ENCODE assay signal across 13 cellular contexts in the genomic region with DNA sequence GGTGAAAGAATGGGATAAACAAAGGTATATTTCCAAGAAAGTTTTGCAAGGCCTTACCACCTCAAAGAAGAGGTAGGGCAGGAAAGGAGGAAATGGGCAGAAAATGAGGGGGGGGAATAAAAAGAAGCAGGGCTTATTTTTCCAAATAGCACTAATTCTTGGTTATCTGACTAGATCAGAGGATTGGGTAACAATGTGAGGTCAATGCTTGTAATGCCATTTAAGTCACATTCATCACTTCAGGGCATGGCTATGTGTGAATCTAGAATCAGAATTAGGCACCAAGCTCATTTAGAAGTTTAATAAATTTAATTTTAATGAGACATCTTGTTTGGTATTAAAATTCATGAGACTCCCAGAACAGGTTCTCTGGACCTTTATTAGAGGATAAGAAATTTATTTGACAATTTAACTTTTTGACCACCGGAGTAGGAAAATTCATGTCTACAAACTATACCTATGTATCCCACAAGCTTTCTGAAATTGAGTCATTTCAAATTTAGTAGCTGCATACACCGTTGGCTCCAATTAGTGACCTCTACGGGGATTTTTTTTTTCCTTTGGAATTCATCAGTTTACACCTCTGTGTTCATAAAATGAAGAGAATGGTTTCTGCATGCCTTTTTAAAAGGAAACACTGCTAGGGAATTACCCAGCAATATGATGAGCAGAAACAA. TPM values are rescaled to one million over a fixed set of nuclear protein-coding genes. Genes with fewer than 3 reads are reported as not detected.
DNase-seq lines count a peak whose midpoint lies in the region; ATAC-seq, FAIRE-seq and TF ChIP-seq lines count a peak whose summit lies in the region.
"Had no signal": no experiment of that assay in that cellular context is flagged by ENCODE, and none has a peak within 500 bp of the region (broad histone marks: within the 10 kb centered on the region; RNA-seq: fewer than 3 reads in every experiment).

No MANE protein-coding gene starts in this region.

- H2AFZ ChIP-seq in GM12878 (ENCODE audit: control insufficient read depth, low read depth, low read length), result no peak overlapping the region

- H3K36me3 ChIP-seq in CD4-positive, CD25-positive, alpha-beta regulatory T cell (ENCODE audit: control insufficient read depth, insufficient read depth, low read length), result no peaks in the 10 kb centered on the region
- H3K36me3 ChIP-seq in GM12878 (ENCODE audit: control insufficient read depth in 2 of 2, insufficient read depth in 2 of 2, low read length in 1 of 2), result no peaks in the 10 kb centered on the region; a peak in 1 of 4 replicates
- H3K36me3 ChIP-seq: thyroid gland had no signal

- in situ Hi-C loops in GM12878 (cut with MboI), result no loop called here

- no peaks in the 10 kb centered on the region for H4K20me1 ChIP-seq in GM12878 (ENCODE audit: control insufficient read depth, insufficient read depth)

- 14% methylated on average over 3 of the region's 3 CpGs for WGBS in GM12878 (ENCODE audit: insufficient coverage, insufficient replicate concordance, low lambda C conversion rate, missing lambda C conversion rate)

- no peak for TF ChIP-seq POLR2A in GM12878 (IDR thresholded peaks at IDR 0.05; ENCODE audit: low read depth, low read length)

- no peak for TF ChIP-seq RAD21 in GM12878 (IDR thresholded peaks at IDR 0.05; ENCODE audit: insufficient read depth, low read depth, low read length)

- H3K27me3 Mint-ChIP-seq in CD4-positive, CD25-positive, alpha-beta regulatory T cell, result no peaks in the 10 kb centered on the region
- no peaks in the 10 kb centered on the region for H3K27me3 Mint-ChIP-seq in natural killer cell (ENCODE audit: low read depth in 2 of 2)

- no peak overlapping the region for H3K4me3 ChIP-seq in CD4-positive, CD25-positive, alpha-beta regulatory T cell (ENCODE audit: low read depth, low read length)
- H3K4me3 ChIP-seq in GM12878, result peak overlapping the region; percentile 98

- H3K4me2 ChIP-seq in GM12878 (ENCODE audit: control insufficient read depth, insufficient read depth), result peak overlapping the region; percentile 87

- TF ChIP-seq EP300 in GM12878 (IDR thresholded peaks at IDR 0.05; ENCODE audit: borderline replicate concordance in 1 of 2, control insufficient read depth in 1 of 2, low read depth in 2 of 2, low read length in 2 of 2), result no peak

- no peaks in the 10 kb centered on the region for H3K9me3 Mint-ChIP-seq in CD4-positive, CD25-positive, alpha-beta regulatory T cell
- no peaks in the 10 kb centered on the region for H3K9me3 Mint-ChIP-seq in natural killer cell

- H3K36me3 Mint-ChIP-seq in CD4-positive, CD25-positive, alpha-beta regulatory T cell, result no peaks in the 10 kb centered on the region
- no peaks in the 10 kb centered on the region for H3K36me3 Mint-ChIP-seq in natural killer cell

- H3K27me3 ChIP-seq in CD4-positive, CD25-positive, alpha-beta regulatory T cell (ENCODE audit: control insufficient read depth, insufficient read depth, low read length), result no peaks in the 10 kb centered on the region
- H3K27me3 ChIP-seq in GM12878 (replicated peaks in 1 of 2; ENCODE audit: control insufficient read depth in 2 of 2, insufficient read depth in 2 of 2, low read length in 1 of 2), result no peaks in the 10 kb centered on the region
- H3K27me3 ChIP-seq: foreskin keratinocyte, thyroid gland had no signal

- H3K4me1 ChIP-seq in CD4-positive, CD25-positive, alpha-beta regulatory T cell (ENCODE audit: control insufficient read depth, insufficient read depth, low read length, poor library complexity, severe bottlenecking), result peaks cover 8% of the 10 kb centered on the region
- peaks cover 15% of the 10 kb centered on the region for H3K4me1 ChIP-seq in GM12878 (ENCODE audit: control insufficient read depth, insufficient read depth, low read length)
- H3K4me1 ChIP-seq: foreskin keratinocyte had no signal

- no peaks in the 10 kb centered on the region for H3K9me3 ChIP-seq in CD4-positive, CD25-positive, alpha-beta regulatory T cell (ENCODE audit: control insufficient read depth in 2 of 2, low read length in 2 of 2)
- no peaks in the 10 kb centered on the region for H3K9me3 ChIP-seq in GM12878 (replicated peaks; ENCODE audit: control insufficient read depth, insufficient read depth, low read length)
- H3K9me3 ChIP-seq: thyroid gland had no signal

- RAD21 ChIA-PET in GM12878 (lab: Charles Lee; ENCODE audit: unreplicated experiment), result interaction anchor here (0.6 to 5.8 kb wide), 23 partner anchors 8 to 409 kb away, joined by 3 to 127 read pairs (median 3); no protein-coding TSS in a partner anchor

- no peak overlapping the region; the same call in 1 of the 2 replicates for H3K9ac ChIP-seq in GM12878 (ENCODE audit: control insufficient read depth, insufficient read depth, low read length)

- no peak overlapping the region for H3K27ac ChIP-seq in CD4-positive, CD25-positive, alpha-beta regulatory T cell (ENCODE audit: insufficient read depth, low read length, poor library complexity, severe bottlenecking)
- peak overlapping the region; percentile 87 for H3K27ac ChIP-seq in GM12878 (ENCODE audit: control insufficient read depth, insufficient read depth)
- H3K27ac ChIP-seq: foreskin keratinocyte had no signal

- no peak for ATAC-seq in CD4-positive, CD25-positive, alpha-beta regulatory T cell (ENCODE audit: low read depth in 2 of 2)
- peak; percentile 4; the same call in 2 of the 3 replicates for ATAC-seq in GM12878
- no peak for ATAC-seq in natural killer cell
- ATAC-seq in GM19328 (IDR thresholded peaks at IDR 0.05; ENCODE audit: unreplicated experiment), result no peak
- ATAC-seq in HG03159 (IDR thresholded peaks at IDR 0.05; ENCODE audit: unreplicated experiment), result no peak

- SMC1A ChIA-PET in GM12878 (lab: Charles Lee; ENCODE audit: uncharacterized antibody, unreplicated experiment), result interaction anchor here (0.8 to 5.5 kb wide), 23 partner anchors 9 to 408 kb away, joined by 3 to 56 read pairs (median 4); no protein-coding TSS in a partner anchor

- TF ChIP-seq CTCF in GM12878 (IDR thresholded peaks at IDR 0.05 in 2 of 3, conservative IDR thresholded peaks at IDR 0.05 in 1 of 3; ENCODE audit: control insufficient read depth in 2 of 3, extremely low read depth in 1 of 3, insufficient read depth in 1 of 3, low read depth in 3 of 3, low read length in 3 of 3) (no peak), natural killer cell (IDR thresholded peaks at IDR 0.05) (no peak)

- peak overlapping the region in 1 of 3 donors; percentile 92 for H3K27ac Mint-ChIP-seq in CD4-positive, CD25-positive, alpha-beta regulatory T cell
- peak overlapping the region; percentile 75 to 92 for H3K27ac Mint-ChIP-seq in natural killer cell

- CTCF ChIA-PET in GM12878 (lab: Yijun Ruan, JAX), result interaction anchor here (0.6 to 3.6 kb wide), 20 partner anchors 11 to 1599 kb away, joined by 3 to 24 read pairs (median 4); no protein-coding TSS in a partner anchor

- intact Hi-C loops in GM12878 (cut with micrococcal nuclease; ENCODE audit: unreplicated experiment), result loop anchor here (1.0 to 5.0 kb wide), 3 partner anchors 36 to 781 kb away; a partner anchor contains a TSS
- intact Hi-C loops in natural killer cell (cut with micrococcal nuclease), result loop anchor here (10.0 kb wide), 1 partner anchor 779 kb away; a partner anchor contains a TSS

- peak overlapping the region; percentile 90 to 94 (median 92) for H3K4me3 Mint-ChIP-seq in CD4-positive, CD25-positive, alpha-beta regulatory T cell
- H3K4me3 Mint-ChIP-seq in natural killer cell, result peak overlapping the region; percentile 85

- POLR2A ChIA-PET in GM12878 (lab: Charles Lee), result interaction anchor here (0.6 to 4.7 kb wide), 8 partner anchors 8 to 298 kb away, joined by 3 to 117 read pairs (median 7); no protein-coding TSS in a partner anchor

- no peak for DNase-seq in CD4-positive, CD25-positive, alpha-beta regulatory T cell
- DNase-seq in GM18507 (ENCODE audit: extremely low spot score, insufficient read length, low read depth) (no peak), GM12878 (ENCODE audit: low read depth, low spot score) (no peak), natural killer cell (no peak), UCSD-AML1 (lab: John Stamatoyannopoulos, UW; ENCODE audit: unreplicated experiment) (no peak), GM19238 (ENCODE audit: insufficient read length, low spot score) (no peak)
- DNase-seq: cerebellar nuclear complex, DMS79, foreskin keratinocyte, thyroid gland had no signal

- no TSS peak for BruUV-seq in GM12878 (replicated peaks; lab: Mats Ljungman, UMichigan)

- H3K4me1 Mint-ChIP-seq in CD4-positive, CD25-positive, alpha-beta regulatory T cell, result peaks cover 17 to 62% (median 30%) of the 10 kb centered on the region in 4 donors
- peaks cover 7 to 21% of the 10 kb centered on the region in 2 donors for H3K4me1 Mint-ChIP-seq in natural killer cell

- FAIRE-seq in GM18507 (lab: Jason Lieb, UNC) (peak; percentile 56), GM12878 (lab: Jason Lieb, UNC) (no peak)
- FAIRE-seq: TTC549 had no signal

- H3K79me2 ChIP-seq in GM12878 (ENCODE audit: control insufficient read depth, insufficient read depth, low read length), result peaks cover 49% of the 10 kb centered on the region

RNA-seq across cellular contexts. Expression of a gene that starts 1.3 kb away (rescaled TPM):
- total RNA-seq in CD4-positive, CD25-positive, alpha-beta regulatory T cell, result 1.6 TPM
- polyA plus RNA-seq in CD4-positive, CD25-positive, alpha-beta regulatory T cell, result 1 to 10 TPM in 3 of 4 donors, under 1 TPM in 1; 0.54 to 1.3 (median 1.2) TPM
- total RNA-seq in GM12878 (2013; cell fraction: nucleolus; rRNA removed), result 41.8 and 44.8 TPM in 2 replicates
- total RNA-seq in GM12878 (2014; rRNA removed) (4.6 and 4.8 TPM in 2 replicates), GM12878 (2014; rRNA removed; fragmentation: Illumina TruSeq; extraction: Trizol) (5.1 and 5.3 TPM in 2 replicates), GM12878 (2021) (5.3 and 6.1 TPM in 2 replicates), natural killer cell (1 to 10 TPM; 2.4 to 4.6 (median 2.8) TPM)
- polyA plus RNA-seq in GM12878 (2011; ENCODE audit: low read depth), result 8.9 TPM
- polyA plus RNA-seq in GM12878 (2011; rRNA removed) (19.4 and 19.6 TPM in 2 replicates), GM12878 (2014; fragmentation: Illumina TruSeq; extraction: Trizol) (7.0 and 7.2 TPM in 2 replicates), GM12878 (2014; fragmentation: Nextera tagmentation; extraction: Ambion mirVana) (1 to 10 TPM; 1.6 to 1.7 TPM), GM12878 (2014; rRNA removed) (2.4 and 3.2 TPM in 2 replicates), GM12878 (2016; fragmentation: Nextera tagmentation; extraction: Ambion mirVana) (1 to 10 TPM; 3.4 to 4.8 TPM)
- polyA plus RNA-seq in GM12878 (2011; cell fraction: cytosol; rRNA removed), result 14.9 and 16.4 TPM in 2 replicates
- 11.4 and 13.1 TPM in 2 replicates for polyA plus RNA-seq in GM12878 (2011; cell fraction: nucleus; rRNA removed)
- polyA plus RNA-seq in GM12878 (2012), result 7.6 and 10.6 TPM in 2 replicates
- polyA minus RNA-seq in GM12878 (2011; rRNA and poly(A)+ RNA removed), result 43.4 and 45.0 TPM in 2 replicates
- polyA minus RNA-seq in GM12878 (2011; cell fraction: cytosol; rRNA and poly(A)+ RNA removed), result 11.5 and 12.5 TPM in 2 replicates
- polyA minus RNA-seq in GM12878 (2011; cell fraction: nucleus; rRNA and poly(A)+ RNA removed), result 16.2 and 23.8 TPM in 2 replicates

RNA-seq across cellular contexts. Expression of a gene that starts 1.8 kb away (rescaled TPM):
- total RNA-seq in CD4-positive, CD25-positive, alpha-beta regulatory T cell, result 14.9 TPM
- 10 to 100 TPM; 20.1 to 26.4 (median 23.3) TPM for polyA plus RNA-seq in CD4-positive, CD25-positive, alpha-beta regulatory T cell
- total RNA-seq in GM12878 (2013; cell fraction: nucleolus; rRNA removed), result 37.5 and 37.8 TPM in 2 replicates
- total RNA-seq in GM12878 (2014; rRNA removed), result 30.8 and 33.5 TPM in 2 replicates
- 35.6 and 38.6 TPM in 2 replicates for total RNA-seq in GM12878 (2014; rRNA removed; fragmentation: Illumina TruSeq; extraction: Trizol)
- 51.6 and 58.6 TPM in 2 replicates for total RNA-seq in GM12878 (2021)
- polyA plus RNA-seq in GM12878 (2011; ENCODE audit: low read depth), result 29.9 TPM
- 81.2 and 89.2 TPM in 2 replicates for polyA plus RNA-seq in GM12878 (2011; rRNA removed)
- 61.1 and 61.2 TPM in 2 replicates for polyA plus RNA-seq in GM12878 (2011; cell fraction: cytosol; rRNA removed)
- polyA plus RNA-seq in GM12878 (2011; cell fraction: nucleus; rRNA removed), result 32.2 and 34.9 TPM in 2 replicates
- 35.7 and 40.1 TPM in 2 replicates for polyA plus RNA-seq in GM12878 (2012)
- 61.2 and 62.5 TPM in 2 replicates for polyA plus RNA-seq in GM12878 (2014; fragmentation: Illumina TruSeq; extraction: Trizol)
- 10 to 100 TPM; 68.9 to 83.5 TPM for polyA plus RNA-seq in GM12878 (2014; fragmentation: Nextera tagmentation; extraction: Ambion mirVana)
- 46.3 and 58.9 TPM in 2 replicates for polyA plus RNA-seq in GM12878 (2014; rRNA removed)
- 10 to 100 TPM; 61.0 to 64.7 TPM for polyA plus RNA-seq in GM12878 (2016; fragmentation: Nextera tagmentation; extraction: Ambion mirVana)
- 69.1 and 71.5 TPM in 2 replicates for polyA minus RNA-seq in GM12878 (2011; rRNA and poly(A)+ RNA removed)
- 14.2 and 20.7 TPM in 2 replicates for polyA minus RNA-seq in GM12878 (2011; cell fraction: cytosol; rRNA and poly(A)+ RNA removed)
- polyA minus RNA-seq in GM12878 (2011; cell fraction: nucleus; rRNA and poly(A)+ RNA removed), result 23.2 and 33.6 TPM in 2 replicates
- total RNA-seq in natural killer cell, result 10 to 100 TPM in 1 of 3 donors, 1 to 10 TPM in 2; 5.4 to 11.4 (median 5.6) TPM
